In genomic region chr2:236943841-236944513, GRCh38 we compare ENCODE assay signal across 24 cellular contexts.
"Had no signal": no experiment of that assay in that cellular context is flagged by ENCODE, and none has a peak within 500 bp of the region (broad histone marks: within the 10 kb centered on the region; RNA-seq: fewer than 3 reads in every experiment).

No MANE protein-coding gene starts in this region.

- H3K36me3 Mint-ChIP-seq: activated naive CD4-positive, alpha-beta T cell treated with anti-CD3 and anti-CD28 coated beads, Interleukin-2, amount 50 U/mL, for 24 hours; brain had no signal

- H3K27ac ChIP-seq: dorsolateral prefrontal cortex, esophagus squamous epithelium, gastrocnemius medialis, thyroid gland, upper lobe of right lung, WERI-Rb-1 had no signal

- H3K4me1 Mint-ChIP-seq: activated CD4-positive, alpha-beta T cell treated with anti-CD3 and anti-CD28 coated beads, Interleukin-2, amount 10 ng/mL, durations not matched to agents 7 days and 5 days; activated naive CD4-positive, alpha-beta T cell treated with anti-CD3 and anti-CD28 coated beads, Interleukin-2, amount 50 U/mL, for 24 hours had no signal

- DNase-seq: activated CD4-positive, alpha-beta T cell treated with anti-CD3 and anti-CD28 coated beads, Interleukin-2, amount 10 ng/mL, durations not matched to agents 7 days and 5 days; activated CD4-positive, CD25-positive, alpha-beta regulatory T cell treated with anti-CD3 and anti-CD28 coated beads, Interleukin-2, amount 50 U/mL, for 72 hours; activated CD8-positive, alpha-beta T cell treated with anti-CD3 and anti-CD28 coated beads for 36 hours; activated gamma-delta T cell treated with Interleukin-2 at 50 U/mL for 16 hours; activated T-cell treated with anti-CD3 and anti-CD28 coated beads, Interleukin-2, amount 50 U/mL, for 1 hour; anterior cingulate cortex; dorsolateral prefrontal cortex; effector memory CD8-positive, alpha-beta T cell; esophagus squamous epithelium; gastrocnemius medialis; hippocampal formation; left ventricle myocardium superior; nephron progenitor cell; occipital lobe; stimulated activated CD4-positive, alpha-beta T cell treated with anti-CD3 and anti-CD28 coated beads, Interleukin-4, amount 100 ng/mL, for 1 hour; substantia nigra; T-helper 1 cell; thyroid gland; upper lobe of right lung; WERI-Rb-1 had no signal

- H3K4me3 Mint-ChIP-seq: activated CD4-positive, alpha-beta T cell treated with anti-CD3 and anti-CD28 coated beads, Interleukin-2, amount 10 ng/mL, durations not matched to agents 7 days and 5 days; activated CD8-positive, alpha-beta T cell treated with anti-CD3 and anti-CD28 coated beads for 36 hours; activated naive CD4-positive, alpha-beta T cell treated with anti-CD3 and anti-CD28 coated beads, Interleukin-2, amount 50 U/mL, for 24 hours; brain; effector memory CD8-positive, alpha-beta T cell; nephron progenitor cell; stimulated activated naive CD8-positive, alpha-beta T cell treated with anti-CD3 and anti-CD28 coated beads, Interleukin-15, Interleukin-2, amounts not matched to agents 100 ng/mL and 50 ng/mL, for 24 hours had no signal

- ATAC-seq: activated CD8-positive, alpha-beta T cell treated with anti-CD3 and anti-CD28 coated beads for 36 hours; effector memory CD8-positive, alpha-beta T cell; gastrocnemius medialis; left ventricle myocardium superior; upper lobe of right lung had no signal

- H3K9me3 Mint-ChIP-seq: activated CD4-positive, alpha-beta T cell treated with anti-CD3 and anti-CD28 coated beads, Interleukin-2, amount 10 ng/mL, durations not matched to agents 7 days and 5 days; activated CD8-positive, alpha-beta T cell treated with anti-CD3 and anti-CD28 coated beads for 36 hours; activated naive CD4-positive, alpha-beta T cell treated with anti-CD3 and anti-CD28 coated beads, Interleukin-2, amount 50 U/mL, for 24 hours; brain; effector memory CD8-positive, alpha-beta T cell; nephron progenitor cell; stimulated activated naive CD8-positive, alpha-beta T cell treated with anti-CD3 and anti-CD28 coated beads, Interleukin-15, Interleukin-2, amounts not matched to agents 100 ng/mL and 50 ng/mL, for 24 hours had no signal

- H3K4me3 ChIP-seq: dorsolateral prefrontal cortex, esophagus squamous epithelium, gastrocnemius medialis, thyroid gland, upper lobe of right lung had no signal

- H3K27ac Mint-ChIP-seq: activated CD4-positive, alpha-beta T cell treated with anti-CD3 and anti-CD28 coated beads, Interleukin-2, amount 10 ng/mL, durations not matched to agents 7 days and 5 days; activated CD8-positive, alpha-beta T cell treated with anti-CD3 and anti-CD28 coated beads for 36 hours; activated naive CD4-positive, alpha-beta T cell treated with anti-CD3 and anti-CD28 coated beads, Interleukin-2, amount 50 U/mL, for 24 hours; effector memory CD8-positive, alpha-beta T cell; nephron progenitor cell; progenitor cell of endocrine pancreas; stimulated activated naive CD8-positive, alpha-beta T cell treated with anti-CD3 and anti-CD28 coated beads, Interleukin-15, Interleukin-2, amounts not matched to agents 100 ng/mL and 50 ng/mL, for 24 hours had no signal

- H3K4me1 ChIP-seq: gastrocnemius medialis, upper lobe of right lung had no signal

- H3K27me3 ChIP-seq: esophagus squamous epithelium, gastrocnemius medialis, thyroid gland, upper lobe of right lung had no signal

- H3K9me3 ChIP-seq: esophagus squamous epithelium, gastrocnemius medialis, thyroid gland, upper lobe of right lung had no signal

- H3K36me3 ChIP-seq: esophagus squamous epithelium, gastrocnemius medialis, thyroid gland, upper lobe of right lung, WERI-Rb-1 had no signal
